ENCODE assay signal across 26 cellular contexts in the genomic region with DNA sequence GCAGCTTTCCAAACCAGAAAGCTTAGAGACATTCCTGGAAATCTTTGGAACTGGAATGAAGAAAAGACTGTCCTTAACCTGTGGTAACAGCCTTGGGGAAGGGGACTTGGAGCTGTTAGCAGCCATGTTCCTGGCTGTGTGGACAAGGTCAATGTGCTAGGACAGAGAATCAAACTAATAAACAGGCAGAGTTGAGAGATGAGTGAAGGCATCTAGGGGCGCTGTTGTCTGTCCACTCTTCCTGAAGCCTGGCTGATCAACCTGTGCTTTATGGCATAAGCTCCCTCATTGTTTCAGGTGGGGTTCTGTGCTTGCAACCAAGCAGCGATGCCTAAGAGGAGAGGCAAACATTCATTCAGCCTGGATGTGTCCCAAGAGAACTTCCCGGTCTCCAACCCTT. TPM values are rescaled to one million over a fixed set of nuclear protein-coding genes. Genes with fewer than 3 reads are reported as not detected.
"Had no signal": no experiment of that assay in that cellular context is flagged by ENCODE, and none has a peak within 500 bp of the region (broad histone marks: within the 10 kb centered on the region; RNA-seq: fewer than 3 reads in every experiment).

No MANE protein-coding gene starts in this region.

- H2AFZ ChIP-seq: PC-9 had no signal

- H3K36me3 Mint-ChIP-seq: activated naive CD8-positive, alpha-beta T cell; brain had no signal

- H3K4me2 ChIP-seq: PC-9 had no signal

- H3K9me3 Mint-ChIP-seq: activated naive CD4-positive, alpha-beta T cell treated with anti-CD3 and anti-CD28 coated beads for 36 hours; activated T-helper 17 cell treated with anti-CD3 and anti-CD28 coated beads, Interleukin-2, amount 50 U/mL, for 72 hours had no signal

- FAIRE-seq: astrocyte had no signal

- H3K27ac ChIP-seq: cardiac muscle cell, PC-9 had no signal

- H3K27ac Mint-ChIP-seq: activated CD4-positive, alpha-beta memory T cell treated with anti-CD3 and anti-CD28 coated beads, Interleukin-2, amount 10 ng/mL, durations not matched to agents 7 days and 5 days; activated naive CD4-positive, alpha-beta T cell treated with anti-CD3 and anti-CD28 coated beads for 36 hours; activated naive CD8-positive, alpha-beta T cell; activated T-helper 17 cell treated with anti-CD3 and anti-CD28 coated beads, Interleukin-2, amount 50 U/mL, for 72 hours; brain; T-helper 1 cell treated with Interleukin-12 subunit alpha and Interleukin-12 subunit beta and Interleukin-4 antibody, amounts not matched to agents 30 μg/mL and 1 μg/mL, for 36 hours had no signal

- DNase-seq: activated CD4-positive, alpha-beta memory T cell treated with anti-CD3 and anti-CD28 coated beads, Interleukin-2, amount 10 ng/mL, durations not matched to agents 7 days and 5 days; activated CD4-positive, alpha-beta T cell treated with anti-CD3 and anti-CD28 coated beads, Interleukin-2, amount 50 U/mL, for 1 hour; activated CD4-positive, CD25-positive, alpha-beta regulatory T cell; activated gamma-delta T cell; activated naive CD4-positive, alpha-beta T cell treated with anti-CD3 and anti-CD28 coated beads for 36 hours; activated T-cell treated with anti-CD3 and anti-CD28 coated beads for 4 hours; activated T-cell treated with anti-CD3 and anti-CD28 coated beads, Interleukin-2, amount 50 U/mL, for 48 hours; amygdala; cerebellar nuclear complex; Karpas-422; MM.1S; NCI-H1105; NCI-H1436; NCI-H1694 treated with DMSO at 0.1 percent for 48 hours; NCI-H2029 treated with DMSO at 0.1 percent for 48 hours; NCI-H345; NCI-H510A treated with DMSO at 0.1 percent for 48 hours; NCI-H69; PC-9; SHP77 treated with DMSO at 0.1 percent for 48 hours had no signal

- H3K4me3 ChIP-seq: cardiac muscle cell, PC-9 had no signal

- H3K4me3 Mint-ChIP-seq: activated CD4-positive, alpha-beta memory T cell treated with anti-CD3 and anti-CD28 coated beads, Interleukin-2, amount 10 ng/mL, durations not matched to agents 7 days and 5 days; activated naive CD4-positive, alpha-beta T cell treated with anti-CD3 and anti-CD28 coated beads for 36 hours; activated naive CD8-positive, alpha-beta T cell; activated T-helper 17 cell treated with anti-CD3 and anti-CD28 coated beads, Interleukin-2, amount 50 U/mL, for 72 hours; brain; T-helper 1 cell treated with Interleukin-12 subunit alpha and Interleukin-12 subunit beta and Interleukin-4 antibody, amounts not matched to agents 30 μg/mL and 1 μg/mL, for 36 hours had no signal

- ATAC-seq: activated T-helper 17 cell treated with anti-CD3 and anti-CD28 coated beads, Interleukin-2, amount 50 U/mL, for 72 hours had no signal

- H3K36me3 ChIP-seq: cardiac muscle cell had no signal

- H3K4me1 Mint-ChIP-seq: activated T-helper 17 cell treated with anti-CD3 and anti-CD28 coated beads, Interleukin-2, amount 50 U/mL, for 72 hours had no signal

- H3K27me3 ChIP-seq: cardiac muscle cell had no signal

RNA-seq across cellular contexts. Expression of gene ZNF860, which starts 19.3 kb away (rescaled TPM):
- total RNA-seq: cardiac muscle cell had no signal
- polyA plus RNA-seq: cardiac muscle cell had no signal
